1 cellular context compared by ENCODE assay signal in the genomic region with DNA sequence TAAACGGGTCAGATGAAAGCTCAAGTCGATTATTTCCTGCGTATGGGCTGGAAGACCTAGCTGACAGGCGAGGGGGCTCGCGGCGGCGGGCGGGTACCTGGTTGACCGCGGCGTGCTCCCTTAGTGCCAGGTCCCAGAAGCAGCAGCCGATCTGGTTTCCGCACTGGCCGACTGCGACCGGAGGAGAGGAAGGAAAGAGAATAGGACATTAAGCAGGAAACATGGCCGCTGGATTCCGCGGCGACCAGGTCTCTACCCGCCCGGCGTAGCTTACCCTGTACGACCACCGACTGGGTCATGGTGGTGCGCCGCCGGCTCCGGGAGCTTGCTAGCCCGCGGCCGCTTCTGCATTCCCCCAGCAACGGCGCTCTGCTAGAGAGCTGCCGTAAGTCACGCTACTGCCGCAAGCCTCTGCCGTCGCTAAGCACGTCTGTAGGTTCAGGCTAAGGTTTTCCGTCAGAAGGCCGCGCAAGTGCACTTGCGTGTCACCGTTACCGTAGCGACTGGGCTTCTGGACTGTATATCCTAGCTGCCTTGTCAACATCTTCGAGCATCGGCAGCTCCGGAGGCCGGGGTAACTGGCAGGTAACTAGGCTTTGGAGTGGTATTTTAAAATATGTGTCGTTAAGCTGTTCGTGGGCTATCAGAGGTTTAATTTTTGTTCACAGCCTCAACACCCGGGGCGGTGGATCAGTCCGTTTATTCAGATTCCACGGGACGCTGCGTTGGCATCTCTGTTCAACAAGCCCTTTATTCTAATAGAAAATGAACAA.
TF ChIP-seq lines count a peak whose summit lies in the region.

A gene with protein sequence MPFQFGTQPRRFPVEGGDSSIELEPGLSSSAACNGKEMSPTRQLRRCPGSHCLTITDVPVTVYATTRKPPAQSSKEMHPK (plus strand): TSS at position 456 of the 773 bp plus-strand sequence. CDS start 11,693 bp downstream, outside the sequence.
A gene with protein sequence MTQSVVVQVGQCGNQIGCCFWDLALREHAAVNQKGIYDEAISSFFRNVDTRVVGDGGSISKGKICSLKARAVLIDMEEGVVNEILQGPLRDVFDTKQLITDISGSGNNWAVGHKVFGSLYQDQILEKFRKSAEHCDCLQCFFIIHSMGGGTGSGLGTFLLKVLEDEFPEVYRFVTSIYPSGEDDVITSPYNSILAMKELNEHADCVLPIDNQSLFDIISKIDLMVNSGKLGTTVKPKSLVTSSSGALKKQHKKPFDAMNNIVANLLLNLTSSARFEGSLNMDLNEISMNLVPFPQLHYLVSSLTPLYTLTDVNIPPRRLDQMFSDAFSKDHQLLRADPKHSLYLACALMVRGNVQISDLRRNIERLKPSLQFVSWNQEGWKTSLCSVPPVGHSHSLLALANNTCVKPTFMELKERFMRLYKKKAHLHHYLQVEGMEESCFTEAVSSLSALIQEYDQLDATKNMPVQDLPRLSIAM (minus strand): TSS at position 347 of the 773 bp plus-strand sequence. CDS start 48 bp downstream, at position 299.

TF ChIP-seq in HepG2, 621 proteins besides CTCF, POLR2A, EP300 and RAD21 (continued from another document and continues in another):
- TF ChIP-seq, protein P1, sequence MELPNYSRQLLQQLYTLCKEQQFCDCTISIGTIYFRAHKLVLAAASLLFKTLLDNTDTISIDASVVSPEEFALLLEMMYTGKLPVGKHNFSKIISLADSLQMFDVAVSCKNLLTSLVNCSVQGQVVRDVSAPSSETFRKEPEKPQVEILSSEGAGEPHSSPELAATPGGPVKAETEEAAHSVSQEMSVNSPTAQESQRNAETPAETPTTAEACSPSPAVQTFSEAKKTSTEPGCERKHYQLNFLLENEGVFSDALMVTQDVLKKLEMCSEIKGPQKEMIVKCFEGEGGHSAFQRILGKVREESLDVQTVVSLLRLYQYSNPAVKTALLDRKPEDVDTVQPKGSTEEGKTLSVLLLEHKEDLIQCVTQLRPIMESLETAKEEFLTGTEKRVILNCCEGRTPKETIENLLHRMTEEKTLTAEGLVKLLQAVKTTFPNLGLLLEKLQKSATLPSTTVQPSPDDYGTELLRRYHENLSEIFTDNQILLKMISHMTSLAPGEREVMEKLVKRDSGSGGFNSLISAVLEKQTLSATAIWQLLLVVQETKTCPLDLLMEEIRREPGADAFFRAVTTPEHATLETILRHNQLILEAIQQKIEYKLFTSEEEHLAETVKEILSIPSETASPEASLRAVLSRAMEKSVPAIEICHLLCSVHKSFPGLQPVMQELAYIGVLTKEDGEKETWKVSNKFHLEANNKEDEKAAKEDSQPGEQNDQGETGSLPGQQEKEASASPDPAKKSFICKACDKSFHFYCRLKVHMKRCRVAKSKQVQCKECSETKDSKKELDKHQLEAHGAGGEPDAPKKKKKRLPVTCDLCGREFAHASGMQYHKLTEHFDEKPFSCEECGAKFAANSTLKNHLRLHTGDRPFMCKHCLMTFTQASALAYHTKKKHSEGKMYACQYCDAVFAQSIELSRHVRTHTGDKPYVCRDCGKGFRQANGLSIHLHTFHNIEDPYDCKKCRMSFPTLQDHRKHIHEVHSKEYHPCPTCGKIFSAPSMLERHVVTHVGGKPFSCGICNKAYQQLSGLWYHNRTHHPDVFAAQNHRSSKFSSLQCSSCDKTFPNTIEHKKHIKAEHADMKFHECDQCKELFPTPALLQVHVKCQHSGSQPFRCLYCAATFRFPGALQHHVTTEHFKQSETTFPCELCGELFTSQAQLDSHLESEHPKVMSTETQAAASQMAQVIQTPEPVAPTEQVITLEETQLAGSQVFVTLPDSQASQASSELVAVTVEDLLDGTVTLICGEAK (IDR thresholded peaks at IDR 0.05), result no peak
- TF ChIP-seq, protein P1 (CRISPR knock-in tag; IDR thresholded peaks at IDR 0.05), result peak; percentile 76; the same call in 1 of the 2 replicates
- no peak for TF ChIP-seq MEIS2 (CRISPR knock-in tag; IDR thresholded peaks at IDR 0.05)
- TF ChIP-seq ZNF839 (CRISPR knock-in tag; IDR thresholded peaks at IDR 0.05; ENCODE audit: borderline replicate concordance), result peak; percentile 82; the same call in 1 of the 2 replicates
- TF ChIP-seq ZFP41 (CRISPR knock-in tag; IDR thresholded peaks at IDR 0.05; ENCODE audit: borderline replicate concordance), result 0 out of 2 replicates have a peak, but pooled peaks have one; percentile 60
- no peak for TF ChIP-seq GPN1 (CRISPR knock-in tag; IDR thresholded peaks at IDR 0.05; ENCODE audit: borderline replicate concordance)
- 0 out of 2 replicates have a peak, but pooled peaks have one; percentile 44 for TF ChIP-seq NR2C2 (CRISPR knock-in tag; IDR thresholded peaks at IDR 0.05; ENCODE audit: borderline replicate concordance)
- TF ChIP-seq KMT2B (CRISPR knock-in tag; IDR thresholded peaks at IDR 0.05), result peak; percentile 95
- TF ChIP-seq ASH2L (IDR thresholded peaks at IDR 0.05; ENCODE audit: insufficient read length, low read depth, low read length), result peak; percentile 83
- TF ChIP-seq ZNF747 (CRISPR knock-in tag; IDR thresholded peaks at IDR 0.05; ENCODE audit: borderline replicate concordance), result 0 out of 2 replicates have a peak, but pooled peaks have one; percentile 75
- TF ChIP-seq CBX2 (IDR thresholded peaks at IDR 0.05; ENCODE audit: low read depth, low read length), result no peak
- TF ChIP-seq CBX2 (CRISPR knock-in tag; IDR thresholded peaks at IDR 0.05; ENCODE audit: low read depth), result no peak
- TF ChIP-seq KLF15 (CRISPR knock-in tag; IDR thresholded peaks at IDR 0.05; ENCODE audit: borderline replicate concordance), result no peak
- peak; percentile 61; the same call in 1 of the 2 replicates for TF ChIP-seq FOXC1 (CRISPR knock-in tag; IDR thresholded peaks at IDR 0.05; ENCODE audit: borderline replicate concordance)
- peak; percentile 79; the same call in 1 of the 2 replicates for TF ChIP-seq ZNF780A (CRISPR knock-in tag; IDR thresholded peaks at IDR 0.05)
- TF ChIP-seq FOXM1 (CRISPR knock-in tag; IDR thresholded peaks at IDR 0.05), result no peak
- TF ChIP-seq U2AF2 (IDR thresholded peaks at IDR 0.05; ENCODE audit: low read depth, low read length), result peak; percentile 90; the same call in 1 of the 2 replicates
- TF ChIP-seq, protein P2, sequence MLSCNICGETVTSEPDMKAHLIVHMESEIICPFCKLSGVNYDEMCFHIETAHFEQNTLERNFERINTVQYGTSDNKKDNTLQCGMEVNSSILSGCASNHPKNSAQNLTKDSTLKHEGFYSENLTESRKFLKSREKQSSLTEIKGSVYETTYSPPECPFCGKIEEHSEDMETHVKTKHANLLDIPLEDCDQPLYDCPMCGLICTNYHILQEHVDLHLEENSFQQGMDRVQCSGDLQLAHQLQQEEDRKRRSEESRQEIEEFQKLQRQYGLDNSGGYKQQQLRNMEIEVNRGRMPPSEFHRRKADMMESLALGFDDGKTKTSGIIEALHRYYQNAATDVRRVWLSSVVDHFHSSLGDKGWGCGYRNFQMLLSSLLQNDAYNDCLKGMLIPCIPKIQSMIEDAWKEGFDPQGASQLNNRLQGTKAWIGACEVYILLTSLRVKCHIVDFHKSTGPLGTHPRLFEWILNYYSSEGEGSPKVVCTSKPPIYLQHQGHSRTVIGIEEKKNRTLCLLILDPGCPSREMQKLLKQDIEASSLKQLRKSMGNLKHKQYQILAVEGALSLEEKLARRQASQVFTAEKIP (CRISPR knock-in tag; IDR thresholded peaks at IDR 0.05; ENCODE audit: borderline replicate concordance), result no peak
- peak; percentile 79 for TF ChIP-seq ZNF230 (CRISPR knock-in tag; IDR thresholded peaks at IDR 0.05)
- TF ChIP-seq, protein P3, sequence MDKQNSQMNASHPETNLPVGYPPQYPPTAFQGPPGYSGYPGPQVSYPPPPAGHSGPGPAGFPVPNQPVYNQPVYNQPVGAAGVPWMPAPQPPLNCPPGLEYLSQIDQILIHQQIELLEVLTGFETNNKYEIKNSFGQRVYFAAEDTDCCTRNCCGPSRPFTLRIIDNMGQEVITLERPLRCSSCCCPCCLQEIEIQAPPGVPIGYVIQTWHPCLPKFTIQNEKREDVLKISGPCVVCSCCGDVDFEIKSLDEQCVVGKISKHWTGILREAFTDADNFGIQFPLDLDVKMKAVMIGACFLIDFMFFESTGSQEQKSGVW (CRISPR knock-in tag; IDR thresholded peaks at IDR 0.05; ENCODE audit: borderline replicate concordance), result no peak
- TF ChIP-seq ZNF616 (CRISPR knock-in tag; IDR thresholded peaks at IDR 0.05; ENCODE audit: low read depth), result 0 out of 2 replicates have a peak, but pooled peaks have one; percentile 47
- TF ChIP-seq, protein P4, sequence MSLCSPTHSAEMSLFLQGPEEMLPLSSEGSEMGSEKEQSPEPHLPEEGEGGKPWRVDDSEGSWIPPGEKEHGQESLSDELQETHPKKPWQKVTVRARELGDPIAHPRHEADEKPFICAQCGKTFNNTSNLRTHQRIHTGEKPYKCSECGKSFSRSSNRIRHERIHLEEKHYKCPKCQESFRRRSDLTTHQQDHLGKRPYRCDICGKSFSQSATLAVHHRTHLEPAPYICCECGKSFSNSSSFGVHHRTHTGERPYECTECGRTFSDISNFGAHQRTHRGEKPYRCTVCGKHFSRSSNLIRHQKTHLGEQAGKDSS (CRISPR knock-in tag; IDR thresholded peaks at IDR 0.05; ENCODE audit: borderline replicate concordance, low read depth), result 0 out of 2 replicates have a peak, but pooled peaks have one; percentile 14
- TF ChIP-seq, protein P5, sequence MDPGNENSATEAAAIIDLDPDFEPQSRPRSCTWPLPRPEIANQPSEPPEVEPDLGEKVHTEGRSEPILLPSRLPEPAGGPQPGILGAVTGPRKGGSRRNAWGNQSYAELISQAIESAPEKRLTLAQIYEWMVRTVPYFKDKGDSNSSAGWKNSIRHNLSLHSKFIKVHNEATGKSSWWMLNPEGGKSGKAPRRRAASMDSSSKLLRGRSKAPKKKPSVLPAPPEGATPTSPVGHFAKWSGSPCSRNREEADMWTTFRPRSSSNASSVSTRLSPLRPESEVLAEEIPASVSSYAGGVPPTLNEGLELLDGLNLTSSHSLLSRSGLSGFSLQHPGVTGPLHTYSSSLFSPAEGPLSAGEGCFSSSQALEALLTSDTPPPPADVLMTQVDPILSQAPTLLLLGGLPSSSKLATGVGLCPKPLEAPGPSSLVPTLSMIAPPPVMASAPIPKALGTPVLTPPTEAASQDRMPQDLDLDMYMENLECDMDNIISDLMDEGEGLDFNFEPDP (CRISPR knock-in tag; conservative IDR thresholded peaks at IDR 0.05), result no peak
- no peak; the same call in 1 of the 2 replicates for TF ChIP-seq ZNF3 (CRISPR knock-in tag; IDR thresholded peaks at IDR 0.05)
- TF ChIP-seq, protein P6, sequence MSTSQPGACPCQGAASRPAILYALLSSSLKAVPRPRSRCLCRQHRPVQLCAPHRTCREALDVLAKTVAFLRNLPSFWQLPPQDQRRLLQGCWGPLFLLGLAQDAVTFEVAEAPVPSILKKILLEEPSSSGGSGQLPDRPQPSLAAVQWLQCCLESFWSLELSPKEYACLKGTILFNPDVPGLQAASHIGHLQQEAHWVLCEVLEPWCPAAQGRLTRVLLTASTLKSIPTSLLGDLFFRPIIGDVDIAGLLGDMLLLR (CRISPR knock-in tag; IDR thresholded peaks at IDR 0.05), result peak; percentile 89
- peak; percentile 78; the same call in 1 of the 2 replicates for TF ChIP-seq AHR (CRISPR knock-in tag; IDR thresholded peaks at IDR 0.05)
- TF ChIP-seq MIER2 (CRISPR knock-in tag; IDR thresholded peaks at IDR 0.05), result peak; percentile 74; the same call in 1 of the 2 replicates
- peak; percentile 96 for TF ChIP-seq SAP130 (CRISPR knock-in tag; IDR thresholded peaks at IDR 0.05; ENCODE audit: low read depth)
- TF ChIP-seq, protein P7, sequence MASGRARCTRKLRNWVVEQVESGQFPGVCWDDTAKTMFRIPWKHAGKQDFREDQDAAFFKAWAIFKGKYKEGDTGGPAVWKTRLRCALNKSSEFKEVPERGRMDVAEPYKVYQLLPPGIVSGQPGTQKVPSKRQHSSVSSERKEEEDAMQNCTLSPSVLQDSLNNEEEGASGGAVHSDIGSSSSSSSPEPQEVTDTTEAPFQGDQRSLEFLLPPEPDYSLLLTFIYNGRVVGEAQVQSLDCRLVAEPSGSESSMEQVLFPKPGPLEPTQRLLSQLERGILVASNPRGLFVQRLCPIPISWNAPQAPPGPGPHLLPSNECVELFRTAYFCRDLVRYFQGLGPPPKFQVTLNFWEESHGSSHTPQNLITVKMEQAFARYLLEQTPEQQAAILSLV (CRISPR knock-in tag; IDR thresholded peaks at IDR 0.05; ENCODE audit: borderline replicate concordance), result peak; percentile 96
- peak; percentile 17; the same call in 1 of the 2 replicates for TF ChIP-seq SALL2 (CRISPR knock-in tag; IDR thresholded peaks at IDR 0.05)
- TF ChIP-seq, protein P8, sequence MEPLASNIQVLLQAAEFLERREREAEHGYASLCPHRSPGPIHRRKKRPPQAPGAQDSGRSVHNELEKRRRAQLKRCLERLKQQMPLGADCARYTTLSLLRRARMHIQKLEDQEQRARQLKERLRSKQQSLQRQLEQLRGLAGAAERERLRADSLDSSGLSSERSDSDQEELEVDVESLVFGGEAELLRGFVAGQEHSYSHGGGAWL (CRISPR knock-in tag; IDR thresholded peaks at IDR 0.05), result peak; percentile 81; the same call in 1 of the 2 replicates
- TF ChIP-seq, protein P9, sequence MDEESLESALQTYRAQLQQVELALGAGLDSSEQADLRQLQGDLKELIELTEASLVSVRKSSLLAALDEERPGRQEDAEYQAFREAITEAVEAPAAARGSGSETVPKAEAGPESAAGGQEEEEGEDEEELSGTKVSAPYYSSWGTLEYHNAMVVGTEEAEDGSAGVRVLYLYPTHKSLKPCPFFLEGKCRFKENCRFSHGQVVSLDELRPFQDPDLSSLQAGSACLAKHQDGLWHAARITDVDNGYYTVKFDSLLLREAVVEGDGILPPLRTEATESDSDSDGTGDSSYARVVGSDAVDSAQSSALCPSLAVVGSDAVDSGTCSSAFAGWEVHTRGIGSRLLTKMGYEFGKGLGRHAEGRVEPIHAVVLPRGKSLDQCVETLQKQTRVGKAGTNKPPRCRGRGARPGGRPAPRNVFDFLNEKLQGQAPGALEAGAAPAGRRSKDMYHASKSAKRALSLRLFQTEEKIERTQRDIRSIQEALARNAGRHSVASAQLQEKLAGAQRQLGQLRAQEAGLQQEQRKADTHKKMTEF (CRISPR knock-in tag; IDR thresholded peaks at IDR 0.05), result peak; percentile 90
- TF ChIP-seq RXRB (CRISPR knock-in tag; IDR thresholded peaks at IDR 0.05; ENCODE audit: borderline replicate concordance), result peak; percentile 49; the same call in 1 of the 2 replicates
